ENCODE assay signal across 25 cellular contexts in genomic region chr7:51290702-51291290, GRCh38. TPM values are rescaled to one million over a fixed set of nuclear protein-coding genes. Genes with fewer than 3 reads are reported as not detected.
DNase-seq lines count a peak whose midpoint lies in the region; ATAC-seq, FAIRE-seq and TF ChIP-seq lines count a peak whose summit lies in the region.
"Had no signal": no experiment of that assay in that cellular context is flagged by ENCODE, and none has a peak within 500 bp of the region (broad histone marks: within the 10 kb centered on the region; RNA-seq: fewer than 3 reads in every experiment).

No MANE protein-coding gene starts in this region.

- ATAC-seq in psoas muscle, result no peak
- ATAC-seq in HG03439 (IDR thresholded peaks at IDR 0.05; ENCODE audit: unreplicated experiment), result no peak
- ATAC-seq in GM19351 (IDR thresholded peaks at IDR 0.05; ENCODE audit: unreplicated experiment), result no peak
- ATAC-seq: activated naive CD8-positive, alpha-beta T cell treated with anti-CD3 and anti-CD28 coated beads, Interleukin-2, amount 50 U/mL, for 24 hours; PC-3 had no signal

- no peaks in the 10 kb centered on the region for H3K27me3 Mint-ChIP-seq in Caco-2 (ENCODE audit: insufficient read depth, unreplicated experiment)
- H3K27me3 Mint-ChIP-seq: activated naive CD8-positive, alpha-beta T cell treated with anti-CD3 and anti-CD28 coated beads, Interleukin-2, amount 50 U/mL, for 24 hours; dendritic cell treated with granulocyte-macrophage colony-stimulating factor and Interleukin-4, amounts not matched to agents 40 ng/mL and 50 ng/mL, for 4 days had no signal

- H3K4me3 ChIP-seq in Caco-2 (ENCODE audit: low read depth, low read length) (no peak overlapping the region), WERI-Rb-1 (ENCODE audit: low read depth, low read length) (no peak overlapping the region), kidney (ENCODE audit: low read length in 2 of 2) (no peak overlapping the region), psoas muscle (no peak overlapping the region), brain microvascular endothelial cell (ENCODE audit: low read depth, low read length) (no peak overlapping the region)
- H3K4me3 ChIP-seq: BLaER1, breast epithelium, MG63, spleen had no signal

- WGBS in psoas muscle, 3 donors, result 88 to 93% (median 93%) methylated on average over 9 of the region's 9 CpGs

- H3K36me3 ChIP-seq in Caco-2 (ENCODE audit: control insufficient read depth, insufficient read depth, low read length), result no peaks in the 10 kb centered on the region
- H3K36me3 ChIP-seq in WERI-Rb-1, result no peaks in the 10 kb centered on the region
- no peaks in the 10 kb centered on the region for H3K36me3 ChIP-seq in kidney (ENCODE audit: control insufficient read depth in 1 of 2, insufficient read depth in 2 of 2, low read length in 2 of 2)
- no peaks in the 10 kb centered on the region for H3K36me3 ChIP-seq in psoas muscle (ENCODE audit: insufficient read depth in 1 of 2, low read depth in 1 of 2)
- H3K36me3 ChIP-seq in brain microvascular endothelial cell (replicated peaks), result no peaks in the 10 kb centered on the region
- H3K36me3 ChIP-seq: BLaER1, breast epithelium, MG63, spleen had no signal

- H3K36me3 Mint-ChIP-seq in Caco-2 (ENCODE audit: insufficient read depth, unreplicated experiment), result peaks cover 16% of the 10 kb centered on the region
- H3K36me3 Mint-ChIP-seq: mesothelial cell of epicardium had no signal

- BruUV-seq in Caco-2 (replicated peaks; lab: Mats Ljungman, UMichigan), result no TSS peak

- intact Hi-C loops in Caco-2 (cut with micrococcal nuclease; ENCODE audit: unreplicated experiment), result no loop called here
- intact Hi-C loops in kidney (cut with DNase I), result no loop called here
- intact Hi-C loops in psoas muscle (cut with DNase I), result no loop called here

- peaks cover 33% of the 10 kb centered on the region for H3K4me1 ChIP-seq in Caco-2
- peaks cover 5 to 11% of the 10 kb centered on the region in 2 donors for H3K4me1 ChIP-seq in kidney (ENCODE audit: control insufficient read depth in 1 of 2, insufficient read depth in 1 of 2, low read depth in 1 of 2, low read length in 2 of 2)
- peaks cover 34% of the 10 kb centered on the region for H3K4me1 ChIP-seq in psoas muscle
- H3K4me1 ChIP-seq: breast epithelium, spleen had no signal

- DNase-seq in Caco-2 (no peak), WERI-Rb-1 (no peak), kidney (peak; percentile 58), psoas muscle (no peak), glomerular visceral epithelial cell (ENCODE audit: extremely low spot score) (no peak), brain microvascular endothelial cell (no peak)
- DNase-seq: activated CD4-positive, alpha-beta T cell treated with anti-CD3 and anti-CD28 coated beads for 48 hours; activated naive CD8-positive, alpha-beta T cell treated with anti-CD3 and anti-CD28 coated beads, Interleukin-2, amount 50 U/mL, for 24 hours; EL; kidney glomerular epithelial cell; MG63; PC-3; SIG-M5; spleen; stimulated activated CD4-positive, alpha-beta T cell treated with anti-CD3 and anti-CD28 coated beads, Interleukin-4, amount 100 ng/mL, for 4 hours; T-helper 1 cell had no signal

- no peaks in the 10 kb centered on the region for H3K27me3 ChIP-seq in Caco-2 (replicated peaks; ENCODE audit: control insufficient read depth, insufficient read depth, low read length)
- no peaks in the 10 kb centered on the region for H3K27me3 ChIP-seq in WERI-Rb-1 (ENCODE audit: insufficient read depth, low read depth, severe bottlenecking)
- no peaks in the 10 kb centered on the region for H3K27me3 ChIP-seq in psoas muscle (ENCODE audit: insufficient read depth in 3 of 3, low read length in 2 of 3)
- no peaks in the 10 kb centered on the region for H3K27me3 ChIP-seq in brain microvascular endothelial cell (replicated peaks)
- H3K27me3 ChIP-seq: BLaER1, breast epithelium, MG63 had no signal

- H3K9ac ChIP-seq in kidney (ENCODE audit: low read length in 2 of 2), result no peak overlapping the region
- H3K9ac ChIP-seq: BLaER1 had no signal

- POLR2A ChIA-PET in Caco-2 (lab: Charles Lee), result interaction anchor here (0.7 kb wide), 1 partner anchor 59 kb away, joined by 3 read pairs; no protein-coding TSS in a partner anchor

- peaks cover 34% of the 10 kb centered on the region for H3K4me1 Mint-ChIP-seq in Caco-2 (ENCODE audit: low read depth, unreplicated experiment)
- H3K4me1 Mint-ChIP-seq: activated naive CD8-positive, alpha-beta T cell treated with anti-CD3 and anti-CD28 coated beads, Interleukin-2, amount 50 U/mL, for 24 hours; mesothelial cell of epicardium had no signal

- in situ Hi-C loops in brain microvascular endothelial cell (cut with HindIII; ENCODE audit: low pct_ligation_motif_present, low sequenced_read_pairs), result no loop called here

- H3K27ac ChIP-seq in WERI-Rb-1, result peak overlapping the region; percentile 10
- H3K27ac ChIP-seq in kidney (ENCODE audit: low read depth in 2 of 2, low read length in 2 of 2), result no peak overlapping the region
- peak overlapping the region; percentile 87 for H3K27ac ChIP-seq in psoas muscle
- no peak overlapping the region for H3K27ac ChIP-seq in brain microvascular endothelial cell
- H3K27ac ChIP-seq: BLaER1, spleen had no signal

- TF ChIP-seq CTCF in Caco-2 (IDR thresholded peaks at IDR 0.05; ENCODE audit: insufficient read depth in 1 of 2, low read depth in 1 of 2, low read length in 1 of 2, severe bottlenecking in 1 of 2, unreplicated experiment in 1 of 2) (no peak), WERI-Rb-1 (IDR thresholded peaks at IDR 0.05; ENCODE audit: low read depth, low read length) (no peak), kidney (IDR thresholded peaks at IDR 0.05; ENCODE audit: borderline replicate concordance, extremely low read depth, insufficient read depth) (no peak), psoas muscle (IDR thresholded peaks at IDR 0.05) (no peak), brain microvascular endothelial cell (IDR thresholded peaks at IDR 0.05; ENCODE audit: low read depth, low read length, missing control alignments) (no peak)

- H3K4me3 Mint-ChIP-seq in Caco-2 (ENCODE audit: unreplicated experiment), result no peak overlapping the region
- H3K4me3 Mint-ChIP-seq: activated naive CD8-positive, alpha-beta T cell treated with anti-CD3 and anti-CD28 coated beads, Interleukin-2, amount 50 U/mL, for 24 hours; dendritic cell treated with granulocyte-macrophage colony-stimulating factor and Interleukin-4, amounts not matched to agents 40 ng/mL and 50 ng/mL, for 4 days; mesothelial cell of epicardium had no signal

- H3K9me3 Mint-ChIP-seq in Caco-2 (ENCODE audit: unreplicated experiment), result no peaks in the 10 kb centered on the region
- H3K9me3 Mint-ChIP-seq: activated naive CD8-positive, alpha-beta T cell treated with anti-CD3 and anti-CD28 coated beads, Interleukin-2, amount 50 U/mL, for 24 hours; dendritic cell treated with granulocyte-macrophage colony-stimulating factor and Interleukin-4, amounts not matched to agents 40 ng/mL and 50 ng/mL, for 4 days; mesothelial cell of epicardium had no signal

- no peak for FAIRE-seq in kidney (lab: Jason Lieb, UNC)
- FAIRE-seq: endothelial cell of umbilical vein had no signal

- CTCF ChIA-PET in Caco-2 (lab: Charles Lee), result no interaction called here

- peak overlapping the region; percentile 42 for H3K27ac Mint-ChIP-seq in Caco-2 (ENCODE audit: unreplicated experiment)
- H3K27ac Mint-ChIP-seq: activated naive CD8-positive, alpha-beta T cell treated with anti-CD3 and anti-CD28 coated beads, Interleukin-2, amount 50 U/mL, for 24 hours; dendritic cell treated with granulocyte-macrophage colony-stimulating factor and Interleukin-4, amounts not matched to agents 40 ng/mL and 50 ng/mL, for 4 days; mesothelial cell of epicardium had no signal

- peaks cover 4% of the 10 kb centered on the region; the same call in 1 of the 2 replicates for H3K9me3 ChIP-seq in Caco-2
- no peaks in the 10 kb centered on the region for H3K9me3 ChIP-seq in WERI-Rb-1 (ENCODE audit: severe bottlenecking)
- H3K9me3 ChIP-seq in kidney (ENCODE audit: control insufficient read depth in 1 of 2, low read length in 2 of 2), result no peaks in the 10 kb centered on the region
- no peaks in the 10 kb centered on the region for H3K9me3 ChIP-seq in psoas muscle
- H3K9me3 ChIP-seq: BLaER1, breast epithelium, MG63, spleen had no signal

RNA-seq across cellular contexts. Expression of gene COBL, which starts 25.8 kb away (rescaled TPM):
- total RNA-seq in Caco-2 (2022), result 60.6 and 63.6 TPM in 2 replicates
- 42.7 TPM for total RNA-seq in kidney
- 9.8 TPM for polyA plus RNA-seq in kidney (ENCODE audit: insufficient read depth, low read depth, low replicate concordance)
- total RNA-seq in psoas muscle, result 100 to 1,000 TPM in 3 of 4 donors, 10 to 100 TPM in 1; 57.5 to 139 (median 117) TPM
- 100 to 1,000 TPM in 2 of 3 donors, 10 to 100 TPM in 1; 59.5 to 122 (median 115) TPM for polyA plus RNA-seq in psoas muscle
- total RNA-seq: A673, fibroblast of villous mesenchyme had no signal
- polyA plus RNA-seq: endothelial cell of umbilical vein had no signal

Comparison
In these comparisons a context has a peak if more than half of its experiments do, and no peak if none do; other contexts are left out.
1. H3K27ac ChIP-seq: peak in WERI-Rb-1 (single experiment) and psoas muscle (single experiment); none in kidney (0 of 2) and brain microvascular endothelial cell (single experiment).